ENCODE assay signal across 23 cellular contexts in the genomic region with DNA sequence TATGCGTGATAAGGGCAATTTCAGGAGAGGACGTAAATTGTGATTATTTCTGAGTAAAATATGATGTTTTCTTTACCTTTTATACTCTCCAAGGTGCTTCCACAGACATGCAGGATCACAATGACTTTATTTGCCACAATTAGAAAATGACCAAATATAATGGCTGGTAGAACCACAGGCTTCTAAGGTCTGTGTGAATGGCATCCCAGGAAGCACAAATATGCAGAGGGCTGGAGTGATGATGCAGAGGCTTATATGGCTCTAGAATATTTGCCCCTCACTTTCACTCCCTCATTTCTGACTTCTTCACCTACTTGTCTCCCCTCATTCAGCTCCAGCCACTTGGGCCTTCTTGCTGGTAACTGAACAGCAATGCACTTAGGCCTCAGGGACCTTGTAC.
"Had no signal": no experiment of that assay in that cellular context is flagged by ENCODE, and none has a peak within 500 bp of the region (broad histone marks: within the 10 kb centered on the region; RNA-seq: fewer than 3 reads in every experiment).

No MANE protein-coding gene starts in this region.

- H3K4me1 Mint-ChIP-seq: activated naive CD8-positive, alpha-beta T cell treated with anti-CD3 and anti-CD28 coated beads, Interleukin-2, amount 10 ng/mL, durations not matched to agents 7 days and 5 days had no signal

- H3K9me3 ChIP-seq: adrenal gland, breast epithelium, SJSA1 had no signal

- H3K4me3 ChIP-seq: adrenal gland, breast epithelium, SJSA1 had no signal

- H3K36me3 ChIP-seq: adrenal gland, breast epithelium, SJSA1 had no signal

- H3K9me3 Mint-ChIP-seq: activated naive CD8-positive, alpha-beta T cell treated with anti-CD3 and anti-CD28 coated beads, Interleukin-2, amount 10 ng/mL, durations not matched to agents 7 days and 5 days; T-helper 1 cell treated with Interleukin-12 subunit alpha and Interleukin-12 subunit beta and Interleukin-4 antibody, amounts not matched to agents 30 μg/mL and 1 μg/mL, for 36 hours; WTC11 had no signal

- H3K4me3 Mint-ChIP-seq: activated CD8-positive, alpha-beta T cell treated with anti-CD3 and anti-CD28 coated beads, Interleukin-2, amount 10 ng/mL, durations not matched to agents 7 days and 5 days; activated naive CD8-positive, alpha-beta T cell treated with anti-CD3 and anti-CD28 coated beads, Interleukin-2, amount 10 ng/mL, durations not matched to agents 7 days and 5 days; T-helper 1 cell treated with Interleukin-12 subunit alpha and Interleukin-12 subunit beta and Interleukin-4 antibody, amounts not matched to agents 30 μg/mL and 1 μg/mL, for 36 hours; WTC11 had no signal

- ATAC-seq: activated CD8-positive, alpha-beta T cell treated with anti-CD3 and anti-CD28 coated beads, Interleukin-2, amount 10 ng/mL, durations not matched to agents 7 days and 5 days; PC-3; SK-N-SH treated with all-trans-retinoic acid at 6 μM for 48 hours; WTC11 had no signal

- H3K4me1 ChIP-seq: adrenal gland, breast epithelium, SJSA1 had no signal

- H3K27me3 ChIP-seq: adrenal gland, breast epithelium, SJSA1 had no signal

- H3K36me3 Mint-ChIP-seq: activated naive CD8-positive, alpha-beta T cell treated with anti-CD3 and anti-CD28 coated beads, Interleukin-2, amount 10 ng/mL, durations not matched to agents 7 days and 5 days; WTC11 had no signal

- H3K27ac ChIP-seq: adrenal gland, breast epithelium, SJSA1 had no signal

- H3K27ac Mint-ChIP-seq: activated CD8-positive, alpha-beta T cell treated with anti-CD3 and anti-CD28 coated beads, Interleukin-2, amount 10 ng/mL, durations not matched to agents 7 days and 5 days; activated naive CD8-positive, alpha-beta T cell treated with anti-CD3 and anti-CD28 coated beads, Interleukin-2, amount 10 ng/mL, durations not matched to agents 7 days and 5 days; T-helper 1 cell treated with Interleukin-12 subunit alpha and Interleukin-12 subunit beta and Interleukin-4 antibody, amounts not matched to agents 30 μg/mL and 1 μg/mL, for 36 hours; WTC11 had no signal

- DNase-seq: activated CD4-positive, alpha-beta T cell treated with anti-CD3 and anti-CD28 coated beads for 48 hours; activated CD4-positive, alpha-beta T cell treated with anti-CD3 and anti-CD28 coated beads, Interleukin-2, amount 50 U/mL, for 4 hours; activated CD4-positive, CD25-positive, alpha-beta regulatory T cell treated with anti-CD3 and anti-CD28 coated beads, Interleukin-2, amount 50 U/mL, for 72 hours; activated CD8-positive, alpha-beta memory T cell treated with anti-CD3 and anti-CD28 coated beads, Interleukin-2, amount 50 U/mL, for 48 hours; activated CD8-positive, alpha-beta T cell treated with anti-CD3 and anti-CD28 coated beads, Interleukin-2, amount 10 ng/mL, durations not matched to agents 7 days and 5 days; activated naive CD4-positive, alpha-beta T cell treated with anti-CD3 and anti-CD28 coated beads, Interleukin-2, amount 50 U/mL, for 16 hours; activated naive CD8-positive, alpha-beta T cell treated with anti-CD3 and anti-CD28 coated beads, Interleukin-2, amount 10 ng/mL, durations not matched to agents 7 days and 5 days; activated T-cell treated with anti-CD3 and anti-CD28 coated beads, Interleukin-2, amount 50 U/mL, for 1 hour; adrenal gland; caudate nucleus; KG1; NCI-H1048; NCI-H1417 treated with DMSO at 0.1 percent for 48 hours; NCI-H187; NCI-H226; NCI-H526; PC-3; T-helper 9 cell had no signal
